ENCODE assay signal across 8 cellular contexts in genomic region chr12:121298411-121298810, GRCh38. TPM values are rescaled to one million over a fixed set of nuclear protein-coding genes. Genes with fewer than 3 reads are reported as not detected.
A peak's percentile ranks its signal among the peaks of the same experiment; 100 is the strongest.
DNase-seq lines count a peak whose midpoint lies in the region; ATAC-seq and TF ChIP-seq lines count a peak whose summit lies in the region.
"Not testable (repeated sequence)": the region's sequence is repeated elsewhere in the genome, so short reads cannot be mapped to it uniquely, and the experiment has no call there.

No MANE protein-coding gene starts in this region.

- H3K36me3 Mint-ChIP-seq in Calu3 (ENCODE audit: insufficient read depth, unreplicated experiment), result peaks cover 26% of the 10 kb centered on the region
- H3K36me3 Mint-ChIP-seq in WTC11; activated T-helper 1 cell treated with anti-CD3 and anti-CD28 coated beads, Interleukin-12 subunit alpha, Interleukin-12 subunit beta, Interleukin-2, Interleukin-4 antibody, amounts not matched to agents 30 ng/mL and 10 ng/mL and 1 ng/mL, durations not matched to agents 14 hours and 24 hours and 36 hours (ENCODE audit: low read depth); immature natural killer cell; natural killer cell treated with Interleukin-12 subunit alpha and Interleukin-12 subunit beta and Interleukin-15 and Interleukin-18, amount 100 ng/mL, for 72 hours; stimulated activated naive B cell treated with anti-CD40 and anti-IgM and Interleukin-4, amounts not matched to agents 10 μg/mL and 1 μg/mL and 100 μg/mL, for 72 hours: not testable (repeated sequence)
- H3K36me3 Mint-ChIP-seq in MCF 10A (ENCODE audit: insufficient read depth, unreplicated experiment), result peaks cover 12% of the 10 kb centered on the region

- intact Hi-C loops in Calu3 (cut with micrococcal nuclease; ENCODE audit: unreplicated experiment); MCF 10A (cut with micrococcal nuclease): not testable (repeated sequence)
- intact Hi-C loops in activated T-helper 1 cell treated with anti-CD3 and anti-CD28 coated beads, Interleukin-12 subunit alpha, Interleukin-12 subunit beta, Interleukin-2, Interleukin-4 antibody, amounts not matched to agents 30 ng/mL and 10 ng/mL and 1 ng/mL, durations not matched to agents 14 hours and 24 hours and 36 hours (cut with micrococcal nuclease), result loop anchor here (5.0 kb wide), 4 partner anchors 56 to 716 kb away; partner anchors contain the start of genes ORAI1 and POP5

- not testable (repeated sequence) for H3K27ac ChIP-seq in BLaER1

- peaks cover 26% of the 10 kb centered on the region for H4K20me1 ChIP-seq in BLaER1

- not testable (repeated sequence) for TF ChIP-seq CTCF in Calu3 (IDR thresholded peaks at IDR 0.05; ENCODE audit: unreplicated experiment); WTC11 (IDR thresholded peaks at IDR 0.05); MCF 10A (IDR thresholded peaks at IDR 0.05; ENCODE audit: unreplicated experiment)

- not testable (repeated sequence) for BruUV-seq in Calu3 (replicated peaks; lab: Mats Ljungman, UMichigan); MCF 10A (replicated peaks; lab: Mats Ljungman, UMichigan)

- H3K9me3 ChIP-seq in BLaER1, result not testable (repeated sequence)

- not testable (repeated sequence) for H3K36me3 ChIP-seq in BLaER1

- not testable (repeated sequence) for H3K9ac ChIP-seq in BLaER1

- not testable (repeated sequence) for H3K27me3 Mint-ChIP-seq in Calu3 (ENCODE audit: unreplicated experiment); WTC11 (ENCODE audit: low read depth); activated T-helper 1 cell treated with anti-CD3 and anti-CD28 coated beads, Interleukin-12 subunit alpha, Interleukin-12 subunit beta, Interleukin-2, Interleukin-4 antibody, amounts not matched to agents 30 ng/mL and 10 ng/mL and 1 ng/mL, durations not matched to agents 14 hours and 24 hours and 36 hours (ENCODE audit: insufficient read depth); MCF 10A (ENCODE audit: insufficient read depth, unreplicated experiment); immature natural killer cell (ENCODE audit: low read depth in 3 of 3); natural killer cell treated with Interleukin-12 subunit alpha and Interleukin-12 subunit beta and Interleukin-15 and Interleukin-18, amount 100 ng/mL, for 72 hours; stimulated activated naive B cell treated with anti-CD40 and anti-IgM and Interleukin-4, amounts not matched to agents 10 μg/mL and 1 μg/mL and 100 μg/mL, for 72 hours

- H3K4me1 Mint-ChIP-seq in Calu3 (ENCODE audit: low read depth, unreplicated experiment); WTC11; natural killer cell treated with Interleukin-12 subunit alpha and Interleukin-12 subunit beta and Interleukin-15 and Interleukin-18, amount 100 ng/mL, for 72 hours (ENCODE audit: low read depth in 2 of 2): not testable (repeated sequence)
- peaks cover 26% of the 10 kb centered on the region for H3K4me1 Mint-ChIP-seq in activated T-helper 1 cell treated with anti-CD3 and anti-CD28 coated beads, Interleukin-12 subunit alpha, Interleukin-12 subunit beta, Interleukin-2, Interleukin-4 antibody, amounts not matched to agents 30 ng/mL and 10 ng/mL and 1 ng/mL, durations not matched to agents 14 hours and 24 hours and 36 hours (ENCODE audit: low read depth)
- peaks cover 11% of the 10 kb centered on the region for H3K4me1 Mint-ChIP-seq in MCF 10A (ENCODE audit: insufficient read depth, unreplicated experiment)
- H3K4me1 Mint-ChIP-seq in immature natural killer cell, result peaks cover 17 to 18% of the 10 kb centered on the region in 2 donors
- H3K4me1 Mint-ChIP-seq in stimulated activated naive B cell treated with anti-CD40 and anti-IgM and Interleukin-4, amounts not matched to agents 10 μg/mL and 1 μg/mL and 100 μg/mL, for 72 hours, result peaks cover 12 to 31% of the 10 kb centered on the region in 2 donors

- POLR2A ChIA-PET in WTC11 (lab: Charles Lee), result not testable (repeated sequence)
- POLR2A ChIA-PET in MCF 10A (lab: Yijun Ruan, JAX), result interaction anchor here (1.0 to 3.1 kb wide), 3 partner anchors 22 to 54 kb away, joined by 3 to 20 read pairs (median 3); no protein-coding TSS in a partner anchor

- not testable (repeated sequence) for H3K27ac Mint-ChIP-seq in Calu3 (ENCODE audit: unreplicated experiment); WTC11; activated T-helper 1 cell treated with anti-CD3 and anti-CD28 coated beads, Interleukin-12 subunit alpha, Interleukin-12 subunit beta, Interleukin-2, Interleukin-4 antibody, amounts not matched to agents 30 ng/mL and 10 ng/mL and 1 ng/mL, durations not matched to agents 14 hours and 24 hours and 36 hours; MCF 10A (ENCODE audit: low read depth, unreplicated experiment); immature natural killer cell; natural killer cell treated with Interleukin-12 subunit alpha and Interleukin-12 subunit beta and Interleukin-15 and Interleukin-18, amount 100 ng/mL, for 72 hours; stimulated activated naive B cell treated with anti-CD40 and anti-IgM and Interleukin-4, amounts not matched to agents 10 μg/mL and 1 μg/mL and 100 μg/mL, for 72 hours

- H3K4me3 Mint-ChIP-seq in Calu3 (ENCODE audit: low read depth, unreplicated experiment), result peak overlapping the region; percentile 88
- peak overlapping the region; percentile 89 for H3K4me3 Mint-ChIP-seq in WTC11
- H3K4me3 Mint-ChIP-seq in activated T-helper 1 cell treated with anti-CD3 and anti-CD28 coated beads, Interleukin-12 subunit alpha, Interleukin-12 subunit beta, Interleukin-2, Interleukin-4 antibody, amounts not matched to agents 30 ng/mL and 10 ng/mL and 1 ng/mL, durations not matched to agents 14 hours and 24 hours and 36 hours, result peak overlapping the region; percentile 79
- H3K4me3 Mint-ChIP-seq in MCF 10A (ENCODE audit: unreplicated experiment), result peak overlapping the region; percentile 78
- peak overlapping the region; percentile 84 to 89 (median 85) for H3K4me3 Mint-ChIP-seq in immature natural killer cell
- peak overlapping the region; percentile 86 for H3K4me3 Mint-ChIP-seq in natural killer cell treated with Interleukin-12 subunit alpha and Interleukin-12 subunit beta and Interleukin-15 and Interleukin-18, amount 100 ng/mL, for 72 hours
- H3K4me3 Mint-ChIP-seq in stimulated activated naive B cell treated with anti-CD40 and anti-IgM and Interleukin-4, amounts not matched to agents 10 μg/mL and 1 μg/mL and 100 μg/mL, for 72 hours, result peak overlapping the region; percentile 50 to 90

- not testable (repeated sequence) for H3K27me3 ChIP-seq in BLaER1

- CTCF ChIA-PET in Calu3 (lab: Charles Lee), result interaction anchor here (0.6 kb wide), 1 partner anchor 177 kb away, joined by 3 read pairs; no protein-coding TSS in a partner anchor
- CTCF ChIA-PET in WTC11 (lab: Charles Lee), result not testable (repeated sequence)
- CTCF ChIA-PET in MCF 10A (lab: Yijun Ruan, JAX), result interaction anchor here (1.2 kb wide), 1 partner anchor 30 kb away, joined by 3 read pairs; no protein-coding TSS in a partner anchor

- not testable (repeated sequence) for H3K4me3 ChIP-seq in BLaER1

- H3K4me2 ChIP-seq in BLaER1, result peak overlapping the region; percentile 93; the same call in 1 of the 2 replicates

- H3K9me3 Mint-ChIP-seq in Calu3 (ENCODE audit: low read depth, unreplicated experiment); WTC11; activated T-helper 1 cell treated with anti-CD3 and anti-CD28 coated beads, Interleukin-12 subunit alpha, Interleukin-12 subunit beta, Interleukin-2, Interleukin-4 antibody, amounts not matched to agents 30 ng/mL and 10 ng/mL and 1 ng/mL, durations not matched to agents 14 hours and 24 hours and 36 hours; MCF 10A (ENCODE audit: unreplicated experiment); immature natural killer cell; natural killer cell treated with Interleukin-12 subunit alpha and Interleukin-12 subunit beta and Interleukin-15 and Interleukin-18, amount 100 ng/mL, for 72 hours; stimulated activated naive B cell treated with anti-CD40 and anti-IgM and Interleukin-4, amounts not matched to agents 10 μg/mL and 1 μg/mL and 100 μg/mL, for 72 hours: not testable (repeated sequence)

- peaks cover 47% of the 10 kb centered on the region for H3K4me1 ChIP-seq in BLaER1

- DNase-seq in Calu3; WTC11 (ENCODE audit: low spot score); activated T-helper 1 cell treated with anti-CD3 and anti-CD28 coated beads, Interleukin-12 subunit alpha, Interleukin-12 subunit beta, Interleukin-2, Interleukin-4 antibody, amounts not matched to agents 30 ng/mL and 10 ng/mL and 1 ng/mL, durations not matched to agents 14 hours and 24 hours and 36 hours (ENCODE audit: low spot score); MCF 10A (ENCODE audit: unreplicated experiment); immature natural killer cell; natural killer cell treated with Interleukin-12 subunit alpha and Interleukin-12 subunit beta and Interleukin-15 and Interleukin-18, amount 100 ng/mL, for 72 hours (ENCODE audit: low spot score); stimulated activated naive B cell treated with anti-CD40 and anti-IgM and Interleukin-4, amounts not matched to agents 10 μg/mL and 1 μg/mL and 100 μg/mL, for 72 hours: not testable (repeated sequence)

- not testable (repeated sequence) for ATAC-seq in WTC11; natural killer cell treated with Interleukin-12 subunit alpha and Interleukin-12 subunit beta and Interleukin-15 and Interleukin-18, amount 100 ng/mL, for 72 hours; stimulated activated naive B cell treated with anti-CD40 and anti-IgM and Interleukin-4, amounts not matched to agents 10 μg/mL and 1 μg/mL and 100 μg/mL, for 72 hours (replicated peaks)

RNA-seq across cellular contexts. Expression of gene CAMKK2, which starts 1.9 kb away (rescaled TPM):
- total RNA-seq in Calu3 (2022) (34.0 and 35.7 TPM in 2 replicates), WTC11 (2021) (32.6 to 36.5 TPM (median 33.4 TPM) in 3 replicates), MCF 10A (2022) (31.9 and 36.3 TPM in 2 replicates)
- 38.1 and 41.0 TPM in 2 replicates for total RNA-seq in activated T-helper 1 cell treated with anti-CD3 and anti-CD28 coated beads, Interleukin-12 subunit alpha, Interleukin-12 subunit beta, Interleukin-2, Interleukin-4 antibody, amounts not matched to agents 30 ng/mL and 10 ng/mL and 1 ng/mL, durations not matched to agents 14 hours and 24 hours and 36 hours
- polyA plus RNA-seq in immature natural killer cell, result 10 to 100 TPM in 2 of 3 donors, 1 to 10 TPM in 1; 8.0 to 20.3 (median 12.6) TPM
- total RNA-seq in natural killer cell treated with Interleukin-12 subunit alpha and Interleukin-12 subunit beta and Interleukin-15 and Interleukin-18, amount 100 ng/mL, for 72 hours, result 10 to 100 TPM; 24.7 to 48.4 TPM

RNA-seq across cellular contexts. Expression of gene ANAPC5, which starts 53.8 kb away (rescaled TPM):
- total RNA-seq in Calu3 (2022) (150 and 153 TPM in 2 replicates), WTC11 (2021) (98.5 to 116 TPM (median 104 TPM) in 3 replicates), MCF 10A (2022) (85.9 and 95.6 TPM in 2 replicates)
- total RNA-seq in activated T-helper 1 cell treated with anti-CD3 and anti-CD28 coated beads, Interleukin-12 subunit alpha, Interleukin-12 subunit beta, Interleukin-2, Interleukin-4 antibody, amounts not matched to agents 30 ng/mL and 10 ng/mL and 1 ng/mL, durations not matched to agents 14 hours and 24 hours and 36 hours, result 139 and 144 TPM in 2 replicates
- polyA plus RNA-seq in immature natural killer cell, result 100 to 1,000 TPM; 150 to 248 (median 157) TPM
- 100 to 1,000 TPM; 130 to 229 TPM for total RNA-seq in natural killer cell treated with Interleukin-12 subunit alpha and Interleukin-12 subunit beta and Interleukin-15 and Interleukin-18, amount 100 ng/mL, for 72 hours
